In the genomic region with DNA sequence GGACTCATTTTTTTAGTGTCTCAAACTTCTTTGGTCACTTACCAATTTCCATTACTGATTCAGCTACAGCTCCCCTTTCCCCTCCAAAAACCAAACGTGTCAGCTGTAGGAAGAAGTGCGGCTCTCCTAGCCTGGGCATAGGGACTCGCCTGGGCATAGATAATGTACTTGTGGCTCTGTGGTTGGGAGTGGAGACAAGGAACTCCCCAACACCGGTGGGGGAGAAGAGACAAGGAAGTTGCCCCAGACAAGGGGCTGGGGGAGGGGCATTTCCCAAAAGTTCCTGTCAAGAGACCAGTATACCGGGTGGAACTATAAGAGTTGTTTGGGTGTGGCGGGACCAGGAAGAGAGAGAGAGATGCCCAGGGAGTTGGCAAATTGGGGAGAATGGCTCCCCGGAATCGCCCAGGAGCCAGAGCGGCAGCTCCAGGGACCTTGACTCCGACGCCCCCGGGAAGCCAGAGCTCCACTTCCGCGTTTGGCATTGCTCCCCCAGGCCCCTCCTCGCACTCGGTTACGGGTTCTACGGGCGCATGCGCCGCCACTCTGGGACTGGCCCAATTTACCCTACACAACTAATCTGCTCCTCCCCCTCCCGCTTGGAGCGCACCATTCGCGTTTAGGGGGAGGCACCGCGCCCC, we compare ENCODE assay signal across 8 cellular contexts. TPM values are rescaled to one million over a fixed set of nuclear protein-coding genes. Genes with fewer than 3 reads are reported as not detected.
DNase-seq lines count a peak whose midpoint lies in the region; ATAC-seq and TF ChIP-seq lines count a peak whose summit lies in the region.

No MANE protein-coding gene starts in this region.

- peaks cover 4% of the 10 kb centered on the region for H3K79me1 ChIP-seq in mesenchymal stem cell (replicated peaks; ENCODE audit: low read length, poor library complexity, severe bottlenecking)

- peak overlapping the region; percentile 99 for H3K27ac ChIP-seq in effector memory CD4-positive, alpha-beta T cell (ENCODE audit: insufficient read depth, low read length, poor library complexity, severe bottlenecking)
- H3K27ac ChIP-seq in mesenchymal stem cell (ENCODE audit: low read length, poor library complexity, severe bottlenecking): peak overlapping the region; percentile 99

- H3K4me3 ChIP-seq in effector memory CD4-positive, alpha-beta T cell (ENCODE audit: insufficient read depth, low read depth, low read length, poor library complexity, severe bottlenecking): peak overlapping the region; percentile 98
- H3K4me3 ChIP-seq in mesenchymal stem cell (ENCODE audit: insufficient read depth in 1 of 2, low read depth in 1 of 2, low read length in 2 of 2): peak overlapping the region; percentile 88 to 97

- H3K4me1 Mint-ChIP-seq in CD14-positive monocyte: peaks cover 38% of the 10 kb centered on the region

- under 1% methylated on average over 25 of the region's 27 CpGs for WGBS in mesenchymal stem cell

- peak overlapping the region; percentile 91 for H4K8ac ChIP-seq in mesenchymal stem cell (ENCODE audit: low read length)

- H2BK120ac ChIP-seq in mesenchymal stem cell (ENCODE audit: low read depth, low read length): peak overlapping the region; percentile 100

- peak overlapping the region; percentile 97 to 100 (median 99) for H3K27ac Mint-ChIP-seq in CD14-positive monocyte

- peak overlapping the region; percentile 94 to 97 for H3K4me3 Mint-ChIP-seq in CD14-positive monocyte

- H2AK5ac ChIP-seq in mesenchymal stem cell (ENCODE audit: low read length, severe bottlenecking): no peak overlapping the region

- H2BK12ac ChIP-seq in mesenchymal stem cell (ENCODE audit: low read length in 2 of 2): no peak overlapping the region

- peak overlapping the region; percentile 63 for H2BK15ac ChIP-seq in mesenchymal stem cell (ENCODE audit: low read depth, poor library complexity, severe bottlenecking)

- H3K4me2 ChIP-seq in mesenchymal stem cell (ENCODE audit: low read length, poor library complexity, severe bottlenecking): peak overlapping the region; percentile 67

- peak; percentile 97 for DNase-seq in CD14-positive monocyte (ENCODE audit: low spot score)
- peak; percentile 93 for DNase-seq in GM19240 (ENCODE audit: insufficient read length, low spot score)
- DNase-seq in NCI-H69 (lab: John Stamatoyannopoulos, UW): peak; percentile 99
- peak; percentile 93 for DNase-seq in activated CD4-positive, alpha-beta T cell treated with anti-CD3 and anti-CD28 coated beads, Interleukin-2, amount 50 U/mL, for 1 hour
- DNase-seq in effector memory CD4-positive, alpha-beta T cell: peak; percentile 88 to 93 (median 89)
- peak; percentile 97 for DNase-seq in mesenchymal stem cell
- DNase-seq in stimulated activated CD8-positive, alpha-beta memory T cell treated with anti-CD3 and anti-CD28 coated beads, Interleukin-12 subunit alpha, Interleukin-12 subunit beta, amount 100 ng/mL, for 24 hours (ENCODE audit: extremely low read depth): peak; percentile 80

- no peaks in the 10 kb centered on the region for H3K9me3 Mint-ChIP-seq in CD14-positive monocyte

- H3K27me3 Mint-ChIP-seq in CD14-positive monocyte (ENCODE audit: low read depth in 3 of 3): peaks cover 0 to 2% (median 0%) of the 10 kb centered on the region in 3 donors

- H3K36me3 Mint-ChIP-seq in CD14-positive monocyte: peaks cover 2 to 5% of the 10 kb centered on the region in 2 donors

- H3K4ac ChIP-seq in mesenchymal stem cell (ENCODE audit: low read depth in 1 of 2, low read length in 2 of 2): peak overlapping the region; percentile 46 to 78

- no peaks in the 10 kb centered on the region for H3K27me3 ChIP-seq in effector memory CD4-positive, alpha-beta T cell (replicated peaks; ENCODE audit: control insufficient read depth, insufficient read depth, low read length, poor library complexity, severe bottlenecking)
- no peaks in the 10 kb centered on the region for H3K27me3 ChIP-seq in mesenchymal stem cell (ENCODE audit: control insufficient read depth in 1 of 2, insufficient read depth in 1 of 2, low read length in 2 of 2)

- H2BK5ac ChIP-seq in mesenchymal stem cell (ENCODE audit: low read depth, low read length, poor library complexity, severe bottlenecking): peak overlapping the region; percentile 94

- ATAC-seq in HG03442 (IDR thresholded peaks at IDR 0.05; ENCODE audit: unreplicated experiment): peak; percentile 66

- no peak overlapping the region for H2AFZ ChIP-seq in mesenchymal stem cell (ENCODE audit: low read depth, low read length)

- H3K9ac ChIP-seq in mesenchymal stem cell (ENCODE audit: low read length): peak overlapping the region; percentile 99

- H3K23ac ChIP-seq in mesenchymal stem cell (ENCODE audit: low read length in 2 of 2): no peak overlapping the region

- no peaks in the 10 kb centered on the region for H3K36me3 ChIP-seq in effector memory CD4-positive, alpha-beta T cell (ENCODE audit: control insufficient read depth, insufficient read depth, low read length)
- peaks cover 0 to 6% of the 10 kb centered on the region in 2 experiments for H3K36me3 ChIP-seq in mesenchymal stem cell (ENCODE audit: control insufficient read depth in 1 of 2, insufficient read depth in 2 of 2, low read depth in 1 of 2, low read length in 2 of 2)

- TF ChIP-seq CTCF in CD14-positive monocyte (IDR thresholded peaks at IDR 0.05): no peak

- H4K91ac ChIP-seq in mesenchymal stem cell (ENCODE audit: low read length): peak overlapping the region; percentile 58

- no peak overlapping the region for H3K14ac ChIP-seq in mesenchymal stem cell (ENCODE audit: low read length in 2 of 2)

- intact Hi-C loops in CD14-positive monocyte (cut with micrococcal nuclease): no loop called here

- peak overlapping the region; percentile 37 to 99 for H3K18ac ChIP-seq in mesenchymal stem cell (ENCODE audit: low read depth in 1 of 2, low read length in 2 of 2)

- no peaks in the 10 kb centered on the region for H3K9me3 ChIP-seq in effector memory CD4-positive, alpha-beta T cell (ENCODE audit: control insufficient read depth, low read length)
- no peaks in the 10 kb centered on the region for H3K9me3 ChIP-seq in mesenchymal stem cell (ENCODE audit: control insufficient read depth, low read length)

- H3K4me1 ChIP-seq in effector memory CD4-positive, alpha-beta T cell (ENCODE audit: control insufficient read depth, insufficient read depth, low read length, poor library complexity, severe bottlenecking): peaks cover 23% of the 10 kb centered on the region
- H3K4me1 ChIP-seq in mesenchymal stem cell (ENCODE audit: control insufficient read depth, insufficient read depth, low read depth, low read length): peaks cover 15% of the 10 kb centered on the region

RNA-seq across cellular contexts. Expression of gene ZFAND3, which starts 0.9 kb away (rescaled TPM):
- polyA plus RNA-seq in CD14-positive monocyte: 10 to 100 TPM; 11.5 to 11.7 TPM
- polyA plus RNA-seq in mesenchymal stem cell (2013, experiment 1 of 2): 84.2 TPM
- polyA plus RNA-seq in mesenchymal stem cell (2013, experiment 2 of 2): 86.1 TPM

Comparison
In these comparisons a context has a peak if more than half of its experiments do, and no peak if none do; other contexts are left out.
1. Peak in every context shown above with its lines: DNase-seq, ATAC-seq, H3K4me3 ChIP-seq and H3K27ac ChIP-seq.